20 cellular contexts compared by ENCODE assay signal in the genomic region with DNA sequence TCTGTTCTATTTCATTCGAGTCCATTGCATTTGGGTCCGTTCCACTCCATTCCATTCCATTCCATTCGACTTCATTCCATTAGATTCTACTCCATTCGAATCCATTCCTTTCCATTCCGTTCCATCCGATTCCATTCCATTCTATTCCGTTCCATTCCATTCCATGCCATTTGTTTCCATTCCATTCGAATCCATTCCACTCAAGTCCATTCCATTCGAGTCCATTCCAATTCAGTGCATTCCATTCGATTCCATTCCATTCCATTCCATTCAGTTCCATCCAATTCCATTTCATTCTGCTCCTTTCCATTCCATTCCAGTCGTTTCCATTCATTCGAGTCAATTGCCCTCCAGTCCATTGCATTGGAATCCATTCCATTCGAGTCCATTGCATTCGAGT.
DNase-seq lines count a peak whose midpoint lies in the region; ATAC-seq, FAIRE-seq and TF ChIP-seq lines count a peak whose summit lies in the region.
"Had no signal": no experiment of that assay in that cellular context is flagged by ENCODE, and none has a peak within 500 bp of the region (broad histone marks: within the 10 kb centered on the region; RNA-seq: fewer than 3 reads in every experiment).

No MANE protein-coding gene starts in this region.

- H3K56ac ChIP-seq in H1 (replicated peaks; ENCODE audit: insufficient read length, low read depth, low read length) (peak overlapping the region; percentile 46), mesendoderm (ENCODE audit: low read length) (no peak overlapping the region)

- no peak overlapping the region for H3K4ac ChIP-seq in H1 (replicated peaks; ENCODE audit: insufficient read length, low read depth, low read length)
- H3K4ac ChIP-seq in mesendoderm (ENCODE audit: low read depth, low read length): no peak overlapping the region

- no peaks in the 10 kb centered on the region for H3K79me2 ChIP-seq in Karpas-422 (ENCODE audit: low read length)
- H3K79me2 ChIP-seq in H1 (ENCODE audit: control insufficient read depth in 1 of 2, insufficient read depth in 2 of 2, low read length in 2 of 2): no peaks in the 10 kb centered on the region
- no peaks in the 10 kb centered on the region for H3K79me2 ChIP-seq in mesendoderm (ENCODE audit: control insufficient read depth, insufficient read depth, low read length)

- H3K36me3 ChIP-seq in Karpas-422 (ENCODE audit: insufficient read depth, low read length): no peaks in the 10 kb centered on the region
- H3K36me3 ChIP-seq in H1 (ENCODE audit: control insufficient read depth in 2 of 4, insufficient read depth in 4 of 4, low read length in 3 of 4): no peaks in the 10 kb centered on the region; a peak in 1 of 8 replicates
- no peaks in the 10 kb centered on the region for H3K36me3 ChIP-seq in mesendoderm (ENCODE audit: control insufficient read depth, insufficient read depth, low read length)
- H3K36me3 ChIP-seq in aorta (ENCODE audit: control insufficient read depth in 1 of 2, insufficient read depth in 2 of 2, low read length in 1 of 2): no peaks in the 10 kb centered on the region
- H3K36me3 ChIP-seq in adrenal gland (replicated peaks in 1 of 2): no peaks in the 10 kb centered on the region
- H3K36me3 ChIP-seq: HAP-1, Peyer's patch had no signal

- TF ChIP-seq EP300 in H1 (IDR thresholded peaks at IDR 0.05; ENCODE audit: borderline replicate concordance in 1 of 2, low read depth in 2 of 2, low read length in 2 of 2): no peak

- H4K5ac ChIP-seq in H1 (ENCODE audit: insufficient read length, low read depth, low read length) (no peak overlapping the region), mesendoderm (ENCODE audit: low read length) (no peak overlapping the region)

- no peak overlapping the region for H4K8ac ChIP-seq in H1 (ENCODE audit: extremely low read depth, insufficient read depth, low read length)
- H4K8ac ChIP-seq in mesendoderm (ENCODE audit: low read depth, low read length): no peak overlapping the region

- DNase-seq in Karpas-422: no peak
- no peak for DNase-seq in H1 (ENCODE audit: low read depth in 1 of 2, low spot score in 2 of 2)
- DNase-seq in mesendoderm: peak; percentile 18
- DNase-seq in aorta: no peak
- no peak for DNase-seq in stimulated activated CD8-positive, alpha-beta memory T cell treated with anti-CD3 and anti-CD28 coated beads, Interleukin-4, amount 100 ng/mL, for 48 hours
- no peak for DNase-seq in adrenal gland
- DNase-seq: ACHN; C1 segment of cervical spinal cord; CD8-positive, alpha-beta memory T cell; DMS53; EL; NCI-H1694 treated with DMSO at 0.1 percent for 48 hours; NCI-H2107; NCI-H510A; NCI-H748 treated with DMSO at 0.1 percent for 48 hours; NK-92 treated with Interleukin-12 subunit alpha and Interleukin-12 subunit beta, amount 100 ng/mL, for 24 hours; Peyer's patch had no signal

- no peak overlapping the region for H2BK120ac ChIP-seq in H1 (replicated peaks; ENCODE audit: low read depth, low read length)
- no peak overlapping the region for H2BK120ac ChIP-seq in mesendoderm (ENCODE audit: low read depth, low read length)

- TF ChIP-seq POLR2A in H1 (IDR thresholded peaks at IDR 0.05; ENCODE audit: control extremely low read depth in 1 of 2, low read depth in 2 of 2, low read length in 2 of 2) (no peak), adrenal gland (IDR thresholded peaks at IDR 0.05) (no peak)

- intact Hi-C loops in aorta (cut with DNase I) (no loop called here), adrenal gland (cut with DNase I) (no loop called here)

- no peak overlapping the region for H2AK5ac ChIP-seq in H1 (ENCODE audit: low read depth, low read length)
- no peak overlapping the region for H2AK5ac ChIP-seq in mesendoderm (ENCODE audit: low read length)

- no peak overlapping the region for H3K23ac ChIP-seq in H1 (ENCODE audit: insufficient read length)
- H3K23ac ChIP-seq in mesendoderm (ENCODE audit: low read length): no peak overlapping the region

- peak; percentile 31 for ATAC-seq in aorta (ENCODE audit: low FRiP score)
- no peak for ATAC-seq in GM19452 (IDR thresholded peaks at IDR 0.05; ENCODE audit: unreplicated experiment)

- no peaks in the 10 kb centered on the region for H3K9me2 ChIP-seq in Karpas-422 (replicated peaks; ENCODE audit: insufficient read depth, low read length)

- peaks cover 21% of the 10 kb centered on the region for H3K23me2 ChIP-seq in H1 (ENCODE audit: low read depth, low read length)

- H3K9ac ChIP-seq in Karpas-422 (ENCODE audit: low read length) (no peak overlapping the region), H1 (replicated peaks in 1 of 4; ENCODE audit: extremely low read depth in 1 of 4, low read depth in 3 of 4, low read length in 3 of 4) (no peak overlapping the region), mesendoderm (ENCODE audit: low read length) (no peak overlapping the region)

- H3K27me3 ChIP-seq in Karpas-422 (ENCODE audit: low read length) (no peaks in the 10 kb centered on the region), H1 (replicated peaks in 1 of 4; ENCODE audit: control insufficient read depth in 3 of 4, extremely low read depth in 1 of 4, insufficient read depth in 3 of 4, low read length in 3 of 4) (no peaks in the 10 kb centered on the region), mesendoderm (ENCODE audit: insufficient read depth, low read length, poor library complexity) (no peaks in the 10 kb centered on the region), aorta (ENCODE audit: control insufficient read depth in 1 of 2, insufficient read depth in 2 of 2, low read length in 1 of 2) (no peaks in the 10 kb centered on the region), adrenal gland (no peaks in the 10 kb centered on the region)
- H3K27me3 ChIP-seq: Peyer's patch had no signal

- TF ChIP-seq RAD21 in H1 (IDR thresholded peaks at IDR 0.05 in 1 of 2, conservative IDR thresholded peaks at IDR 0.05 in 1 of 2; ENCODE audit: low read depth in 2 of 2, low read length in 2 of 2): no peak

- H3K27ac ChIP-seq in Karpas-422 (ENCODE audit: low read length): no peak overlapping the region
- H3K27ac ChIP-seq in H1 (ENCODE audit: low read depth, low read length): no peak overlapping the region
- no peak overlapping the region for H3K27ac ChIP-seq in mesendoderm (ENCODE audit: low read depth, low read length)
- no peak overlapping the region for H3K27ac ChIP-seq in aorta (ENCODE audit: low read depth in 1 of 2, low read length in 2 of 2)
- H3K27ac ChIP-seq in adrenal gland: no peak overlapping the region
- H3K27ac ChIP-seq: Peyer's patch had no signal

- H3K4me1 ChIP-seq in Karpas-422 (ENCODE audit: low read length) (no peaks in the 10 kb centered on the region), H1 (replicated peaks in 1 of 4; ENCODE audit: control insufficient read depth in 3 of 4, insufficient read depth in 4 of 4, low read length in 3 of 4) (no peaks in the 10 kb centered on the region), mesendoderm (ENCODE audit: control insufficient read depth, low read depth, low read length) (no peaks in the 10 kb centered on the region), aorta (ENCODE audit: control insufficient read depth in 1 of 2, insufficient read depth in 2 of 2, low read length in 2 of 2) (no peaks in the 10 kb centered on the region), adrenal gland (replicated peaks in 1 of 2) (no peaks in the 10 kb centered on the region)
- H3K4me1 ChIP-seq: HAP-1, Peyer's patch had no signal

- no peak overlapping the region for H4K91ac ChIP-seq in H1 (replicated peaks; ENCODE audit: insufficient read length, low read length)

- H2BK5ac ChIP-seq in H1 (ENCODE audit: low read depth, low read length): no peak overlapping the region
- no peak overlapping the region for H2BK5ac ChIP-seq in mesendoderm (ENCODE audit: low read length)

- no peak overlapping the region for H2AFZ ChIP-seq in Karpas-422 (ENCODE audit: low read length)
- H2AFZ ChIP-seq in H1 (ENCODE audit: low read length): no peak overlapping the region

- POLR2A ChIA-PET in H1 (lab: Charles Lee; ENCODE audit: partially characterized antibody): no interaction called here

- H3K4me2 ChIP-seq in Karpas-422 (ENCODE audit: low read depth, low read length, poor library complexity, severe bottlenecking): no peak overlapping the region
- H3K4me2 ChIP-seq in H1 (ENCODE audit: insufficient read depth in 1 of 2, low read depth in 2 of 2, low read length in 2 of 2): no peak overlapping the region
- H3K4me2 ChIP-seq in mesendoderm (ENCODE audit: low read length): no peak overlapping the region

- H3K14ac ChIP-seq in H1 (ENCODE audit: insufficient read length): no peak overlapping the region

- no peak overlapping the region for H2BK15ac ChIP-seq in H1 (ENCODE audit: low read length)
- H2BK15ac ChIP-seq in mesendoderm (replicated peaks; ENCODE audit: low read depth): no peak overlapping the region

- H3K79me1 ChIP-seq in H1 (ENCODE audit: low read depth, low read length) (no peaks in the 10 kb centered on the region), mesendoderm (ENCODE audit: low read length) (no peaks in the 10 kb centered on the region)

- H3K9me3 ChIP-seq in Karpas-422 (ENCODE audit: low read length) (no peaks in the 10 kb centered on the region), H1 (ENCODE audit: insufficient read depth in 2 of 2, low read depth in 1 of 2, low read length in 1 of 2) (peaks cover 0 to 39% of the 10 kb centered on the region in 2 experiments), aorta (ENCODE audit: control insufficient read depth, low read length) (peaks cover 12% of the 10 kb centered on the region), adrenal gland (replicated peaks in 1 of 3) (peaks cover 0 to 35% (median 0%) of the 10 kb centered on the region in 3 donors)

- H4K20me1 ChIP-seq in Karpas-422 (ENCODE audit: insufficient read depth, low read depth, low read length): no peaks in the 10 kb centered on the region
- H4K20me1 ChIP-seq in H1 (replicated peaks in 1 of 2; ENCODE audit: control insufficient read depth in 1 of 2, insufficient read depth in 2 of 2, low read length in 2 of 2): peaks cover 0 to 1% of the 10 kb centered on the region in 2 experiments

- CTCF ChIA-PET in H1 (lab: Charles Lee; ENCODE audit: partially characterized antibody): no interaction called here

- WGBS in H1 (ENCODE audit: extremely low coverage in 1 of 2, insufficient coverage in 1 of 2, insufficient read length in 1 of 2, insufficient replicate concordance in 2 of 2, low coverage in 1 of 2, low lambda C conversion rate in 2 of 2, missing lambda C conversion rate in 1 of 2), 2 experiments: 84 to 100% methylated on average over 6 to 14 of the region's 14 CpGs
- WGBS in mesendoderm (ENCODE audit: extremely low coverage, insufficient coverage, low lambda C conversion rate): 100% methylated on average over 6 of the region's 14 CpGs
- WGBS in aorta, 2 donors: 57 to 64% methylated on average over 14 of the region's 14 CpGs
- 61 to 64% (median 62%) methylated on average over 14 of the region's 14 CpGs for WGBS in adrenal gland, 4 donors

- TF ChIP-seq CTCF in H1 (IDR thresholded peaks at IDR 0.05; ENCODE audit: control extremely low read depth in 1 of 3, insufficient read depth in 1 of 3, low read depth in 1 of 3, low read length in 3 of 3) (no peak), adrenal gland (IDR thresholded peaks at IDR 0.05) (no peak)

- FAIRE-seq in H1 (lab: Jason Lieb, UNC): no peak
- FAIRE-seq: GM12891 had no signal

- H3K18ac ChIP-seq in H1 (ENCODE audit: extremely low read depth, low read length) (no peak overlapping the region), mesendoderm (ENCODE audit: low read length) (no peak overlapping the region)

- no peak overlapping the region for H2BK20ac ChIP-seq in H1 (ENCODE audit: low read length)

- H2BK12ac ChIP-seq in H1 (ENCODE audit: low read depth, low read length): no peak overlapping the region

- H3K4me3 ChIP-seq in Karpas-422 (ENCODE audit: low read length) (0 out of 2 replicates have a peak overlapping the region, but pooled peaks have one; percentile 0), H1 (ENCODE audit: extremely low read depth in 1 of 4, insufficient read depth in 2 of 4, low read depth in 3 of 4, low read length in 4 of 4) (no peak overlapping the region), mesendoderm (ENCODE audit: low read length) (no peak overlapping the region), aorta (ENCODE audit: low read length in 2 of 2) (no peak overlapping the region), adrenal gland (no peak overlapping the region)
- H3K4me3 ChIP-seq: HAP-1, Peyer's patch had no signal
